Comparison of ENCODE assay signal across 19 cellular contexts in the genomic region with DNA sequence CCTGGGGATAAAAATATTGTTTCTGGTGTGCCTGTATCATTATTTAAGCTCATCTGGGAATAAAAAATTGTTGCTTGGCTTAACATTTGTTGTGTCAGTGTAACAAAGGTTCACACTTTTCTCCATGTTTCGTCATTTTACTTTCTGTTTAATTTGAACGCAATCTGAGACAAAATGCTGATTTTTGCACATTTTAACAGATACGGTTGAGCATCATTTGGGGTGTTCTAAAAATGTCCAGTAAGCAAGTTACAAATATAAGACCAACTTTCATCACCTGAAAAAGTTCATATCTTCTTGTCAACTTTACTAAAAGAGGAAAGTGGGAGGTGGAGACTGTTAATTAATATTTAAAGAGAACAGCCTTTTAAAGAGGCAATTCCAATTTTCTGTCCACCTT.
"Had no signal": no experiment of that assay in that cellular context is flagged by ENCODE, and none has a peak within 500 bp of the region (broad histone marks: within the 10 kb centered on the region; RNA-seq: fewer than 3 reads in every experiment).

No MANE protein-coding gene starts in this region.

- H3K27ac ChIP-seq: ascending aorta, cardiac muscle cell had no signal

- ATAC-seq: activated CD8-positive, alpha-beta T cell treated with anti-CD3 and anti-CD28 coated beads, Interleukin-2, amount 10 ng/mL, durations not matched to agents 7 days and 5 days had no signal

- H3K36me3 ChIP-seq: ascending aorta, cardiac muscle cell, MG63 had no signal

- H3K27me3 ChIP-seq: ascending aorta, cardiac muscle cell, MG63 had no signal

- DNase-seq: activated CD4-positive, alpha-beta T cell treated with anti-CD3 and anti-CD28 coated beads, Interleukin-2, amount 10 ng/mL, durations not matched to agents 7 days and 5 days; activated CD4-positive, alpha-beta T cell treated with anti-CD3 and anti-CD28 coated beads, Interleukin-2, amount 50 U/mL, for 48 hours; activated CD8-positive, alpha-beta T cell treated with anti-CD3 and anti-CD28 coated beads, Interleukin-2, amount 10 ng/mL, durations not matched to agents 7 days and 5 days; activated gamma-delta T cell; activated naive CD4-positive, alpha-beta T cell treated with Interleukin-2 at 50 U/mL for 16 hours; activated naive CD8-positive, alpha-beta T cell treated with anti-CD3 and anti-CD28 coated beads, Interleukin-2, amount 10 ng/mL, durations not matched to agents 7 days and 5 days; activated T-cell treated with anti-CD3 and anti-CD28 coated beads, Interleukin-2, amount 50 U/mL, for 24 hours; amygdala; Karpas-422; MG63; NCI-H146; NCI-H2081 treated with DMSO at 0.1 percent for 48 hours; NCI-H226; NCI-H446 treated with DMSO at 0.1 percent for 48 hours; NCI-H524; NK-92 treated with Interleukin-12 subunit alpha and Interleukin-12 subunit beta, amount 100 ng/mL, for 24 hours; Right ventricle myocardium superior had no signal

- H3K4me1 ChIP-seq: ascending aorta had no signal

- H3K4me3 ChIP-seq: ascending aorta, cardiac muscle cell, MG63 had no signal

- H3K9me3 ChIP-seq: ascending aorta, MG63 had no signal
